Comparison of ENCODE assay signal across 8 cellular contexts in the genomic region with DNA sequence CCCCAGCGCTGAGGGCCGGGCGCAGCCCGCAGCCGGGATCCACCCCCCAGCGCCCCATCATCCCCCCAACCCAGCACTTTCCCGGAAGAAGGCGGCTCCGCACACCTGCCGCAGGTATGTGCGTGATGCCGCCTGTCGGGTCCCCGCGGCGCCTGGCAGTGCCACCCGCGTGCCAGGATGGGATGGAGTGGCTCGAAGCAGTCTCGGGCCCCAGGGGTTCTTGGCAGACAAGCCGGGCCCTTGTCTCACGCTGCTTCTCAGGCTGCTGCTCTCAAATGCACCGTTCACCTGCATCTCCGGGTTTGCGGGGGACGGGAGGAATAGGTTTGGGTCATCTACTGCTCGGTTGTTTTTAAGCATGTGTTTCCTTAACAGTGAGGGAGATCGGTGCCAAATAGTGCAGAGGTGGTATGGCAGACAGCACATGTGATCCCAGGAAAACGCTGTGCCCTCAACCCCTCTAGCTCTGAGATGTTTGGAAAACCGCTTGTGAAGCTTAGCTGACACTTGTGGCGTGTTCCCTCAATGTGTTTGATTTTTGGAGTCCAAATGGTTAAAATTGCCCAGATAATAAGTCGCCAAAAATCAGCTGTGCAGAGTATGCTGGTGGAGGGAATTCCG. TPM values are rescaled to one million over a fixed set of nuclear protein-coding genes. Genes with fewer than 3 reads are reported as not detected.
DNase-seq lines count a peak whose midpoint lies in the region; ATAC-seq lines count a peak whose summit lies in the region.

No MANE protein-coding gene starts in this region.

- peak overlapping the region; percentile 89 for H3K27ac Mint-ChIP-seq in activated naive CD8-positive, alpha-beta T cell treated with anti-CD3 and anti-CD28 coated beads, Interleukin-2, amount 10 ng/mL, durations not matched to agents 7 days and 5 days

- peak; percentile 59 for DNase-seq in Ammon's horn (ENCODE audit: low spot score)
- DNase-seq in NCI-H748 treated with DMSO at 0.1 percent for 48 hours (lab: John Stamatoyannopoulos, UW), result peak; percentile 51
- no peak for DNase-seq in activated naive CD8-positive, alpha-beta T cell treated with anti-CD3 and anti-CD28 coated beads, Interleukin-2, amount 10 ng/mL, durations not matched to agents 7 days and 5 days
- DNase-seq in left cardiac atrium, result peak; percentile 37
- peak; percentile 50 for DNase-seq in putamen (ENCODE audit: low spot score)
- no peak for DNase-seq in GM19240 (ENCODE audit: insufficient read length, low spot score)

- no peaks in the 10 kb centered on the region for H3K9me3 Mint-ChIP-seq in activated naive CD8-positive, alpha-beta T cell treated with anti-CD3 and anti-CD28 coated beads, Interleukin-2, amount 10 ng/mL, durations not matched to agents 7 days and 5 days

- peak overlapping the region; percentile 90 for H3K4me3 Mint-ChIP-seq in activated naive CD8-positive, alpha-beta T cell treated with anti-CD3 and anti-CD28 coated beads, Interleukin-2, amount 10 ng/mL, durations not matched to agents 7 days and 5 days

- intact Hi-C loops in left cardiac atrium (cut with DNase I), result loop anchor here (2.0 to 10.0 kb wide), 3 partner anchors 185 to 439 kb away; no protein-coding TSS in a partner anchor

- H3K4me1 Mint-ChIP-seq in activated naive CD8-positive, alpha-beta T cell treated with anti-CD3 and anti-CD28 coated beads, Interleukin-2, amount 10 ng/mL, durations not matched to agents 7 days and 5 days, result peaks cover 27% of the 10 kb centered on the region

- POLR2A ChIA-PET in activated naive CD8-positive, alpha-beta T cell treated with anti-CD3 and anti-CD28 coated beads, Interleukin-2, amount 10 ng/mL, durations not matched to agents 7 days and 5 days (lab: Charles Lee), result interaction anchor here (0.6 to 3.4 kb wide), 11 partner anchors 8 to 108 kb away, joined by 5 to 31 read pairs (median 12); a partner anchor contains a TSS

- peak; percentile 9 for ATAC-seq in GM21526 (IDR thresholded peaks at IDR 0.05; ENCODE audit: low FRiP score, unreplicated experiment)
- ATAC-seq in activated naive CD8-positive, alpha-beta T cell treated with anti-CD3 and anti-CD28 coated beads, Interleukin-2, amount 10 ng/mL, durations not matched to agents 7 days and 5 days (ENCODE audit: low read depth), result peak; percentile 1
- peak; percentile 2 to 8 for ATAC-seq in left cardiac atrium
- no peak for ATAC-seq in HG03025 (IDR thresholded peaks at IDR 0.05; ENCODE audit: low FRiP score, unreplicated experiment)

- peaks cover 19% of the 10 kb centered on the region for H3K27me3 Mint-ChIP-seq in activated naive CD8-positive, alpha-beta T cell treated with anti-CD3 and anti-CD28 coated beads, Interleukin-2, amount 10 ng/mL, durations not matched to agents 7 days and 5 days

- H3K36me3 Mint-ChIP-seq in activated naive CD8-positive, alpha-beta T cell treated with anti-CD3 and anti-CD28 coated beads, Interleukin-2, amount 10 ng/mL, durations not matched to agents 7 days and 5 days, result peaks cover 19% of the 10 kb centered on the region

RNA-seq across cellular contexts. Expression of a gene that starts 0.8 kb away (rescaled TPM):
- 10 to 100 TPM; 25.8 to 27.0 TPM for total RNA-seq in activated naive CD8-positive, alpha-beta T cell treated with anti-CD3 and anti-CD28 coated beads, Interleukin-2, amount 10 ng/mL, durations not matched to agents 7 days and 5 days
- total RNA-seq in left cardiac atrium, result 10 to 100 TPM; 11.3 to 24.0 TPM

Comparison
In these comparisons a context has a peak if more than half of its experiments do, and no peak if none do; other contexts are left out.
1. DNase-seq: peak in Ammon's horn (single experiment), NCI-H748 treated with DMSO at 0.1 percent for 48 hours (single experiment), left cardiac atrium (single experiment) and putamen (single experiment); none in activated naive CD8-positive, alpha-beta T cell treated with anti-CD3 and anti-CD28 coated beads, Interleukin-2, amount 10 ng/mL, durations not matched to agents 7 days and 5 days (single experiment) and GM19240 (single experiment).